In genomic region chr12:48340891-48341290, GRCh38 we compare ENCODE assay signal across 23 cellular contexts.
"Had no signal": no experiment of that assay in that cellular context is flagged by ENCODE, and none has a peak within 500 bp of the region (broad histone marks: within the 10 kb centered on the region; RNA-seq: fewer than 3 reads in every experiment).

No MANE protein-coding gene starts in this region.

- H3K9me3 ChIP-seq: prostate gland, right atrium auricular region, tibial nerve, uterus had no signal

- DNase-seq: activated CD4-positive, alpha-beta T cell treated with anti-CD3 and anti-CD28 coated beads for 48 hours; activated CD4-positive, CD25-positive, alpha-beta regulatory T cell; activated CD8-positive, alpha-beta memory T cell treated with anti-CD3 and anti-CD28 coated beads, Interleukin-2, amount 50 U/mL, for 4 hours; activated effector memory CD4-positive, alpha-beta T cell treated with Interleukin-2 at 50 U/mL for 16 hours; activated naive CD4-positive, alpha-beta T cell treated with anti-CD3 and anti-CD28 coated beads, Interleukin-2, amount 10 ng/mL, durations not matched to agents 7 days and 5 days; activated naive CD8-positive, alpha-beta T cell treated with anti-CD3 and anti-CD28 coated beads, Interleukin-2, amount 50 U/mL, for 24 hours; activated T-cell treated with anti-CD3 and anti-CD28 coated beads, Interleukin-2, amount 50 U/mL, for 4 hours; anterior cingulate cortex; caudate nucleus; foreskin melanocyte; hypothalamus; islet precursor cell; stimulated activated CD4-positive, alpha-beta T cell treated with anti-CD3 and anti-CD28 coated beads, Interleukin-2, amount 100 ng/mL, for 48 hours; T-helper 9 cell; uterus had no signal

- H3K27me3 ChIP-seq: right atrium auricular region, tibial nerve, uterus had no signal

- ATAC-seq: activated naive CD8-positive, alpha-beta T cell treated with anti-CD3 and anti-CD28 coated beads, Interleukin-2, amount 50 U/mL, for 24 hours; activated T-cell treated with anti-CD3 and anti-CD28 coated beads, Interleukin-2, amount 50 U/mL, for 4 hours had no signal

- H3K4me3 Mint-ChIP-seq: activated naive CD4-positive, alpha-beta T cell treated with anti-CD3 and anti-CD28 coated beads, Interleukin-2, amount 10 ng/mL, durations not matched to agents 7 days and 5 days; activated naive CD8-positive, alpha-beta T cell treated with anti-CD3 and anti-CD28 coated beads, Interleukin-2, amount 50 U/mL, for 24 hours; activated T-cell treated with anti-CD3 and anti-CD28 coated beads, Interleukin-2, amount 50 U/mL, for 4 hours; brain; mesothelial cell of epicardium; neural crest cell; stimulated activated naive CD8-positive, alpha-beta T cell treated with anti-CD3 and anti-CD28 coated beads, Interleukin-15, Interleukin-2, amounts not matched to agents 100 ng/mL and 50 ng/mL, for 24 hours had no signal

- H3K4me3 ChIP-seq: lung, prostate gland, right atrium auricular region, tibial nerve, uterus had no signal

- H3K36me3 ChIP-seq: uterus had no signal

- H3K27me3 Mint-ChIP-seq: activated naive CD4-positive, alpha-beta T cell treated with anti-CD3 and anti-CD28 coated beads, Interleukin-2, amount 10 ng/mL, durations not matched to agents 7 days and 5 days; activated naive CD8-positive, alpha-beta T cell treated with anti-CD3 and anti-CD28 coated beads, Interleukin-2, amount 50 U/mL, for 24 hours; stimulated activated naive CD8-positive, alpha-beta T cell treated with anti-CD3 and anti-CD28 coated beads, Interleukin-15, Interleukin-2, amounts not matched to agents 100 ng/mL and 50 ng/mL, for 24 hours had no signal

- H3K4me1 ChIP-seq: prostate gland, right atrium auricular region, tibial nerve, uterus had no signal

- H3K27ac ChIP-seq: prostate gland, right atrium auricular region, uterus had no signal

- H3K27ac Mint-ChIP-seq: activated naive CD4-positive, alpha-beta T cell treated with anti-CD3 and anti-CD28 coated beads, Interleukin-2, amount 10 ng/mL, durations not matched to agents 7 days and 5 days; activated naive CD8-positive, alpha-beta T cell treated with anti-CD3 and anti-CD28 coated beads, Interleukin-2, amount 50 U/mL, for 24 hours; brain; stimulated activated naive CD8-positive, alpha-beta T cell treated with anti-CD3 and anti-CD28 coated beads, Interleukin-15, Interleukin-2, amounts not matched to agents 100 ng/mL and 50 ng/mL, for 24 hours had no signal

- H3K4me1 Mint-ChIP-seq: activated naive CD4-positive, alpha-beta T cell treated with anti-CD3 and anti-CD28 coated beads, Interleukin-2, amount 10 ng/mL, durations not matched to agents 7 days and 5 days; brain; mesothelial cell of epicardium; neural crest cell had no signal

- H3K9me3 Mint-ChIP-seq: activated naive CD4-positive, alpha-beta T cell treated with anti-CD3 and anti-CD28 coated beads, Interleukin-2, amount 10 ng/mL, durations not matched to agents 7 days and 5 days; activated T-cell treated with anti-CD3 and anti-CD28 coated beads, Interleukin-2, amount 50 U/mL, for 4 hours; brain had no signal
